In genomic region chr3:81255463-81255862, GRCh38 we compare ENCODE assay signal across 8 cellular contexts.
"Had no signal": no experiment of that assay in that cellular context is flagged by ENCODE, and none has a peak within 500 bp of the region (broad histone marks: within the 10 kb centered on the region; RNA-seq: fewer than 3 reads in every experiment).

No MANE protein-coding gene starts in this region.

- FAIRE-seq: K562 had no signal

- H3K36me3 ChIP-seq: HAP-1 had no signal

- H3K9me3 ChIP-seq: HAP-1 had no signal

- ATAC-seq: GM23338, HCT116, K562 had no signal

- H2AFZ ChIP-seq: GM23338 had no signal

- H3K4me2 ChIP-seq: GM23338 had no signal

- H3K27ac ChIP-seq: HL-60 had no signal

- DNase-seq: H7, IMR-90, KG1 had no signal

- H3K4me3 ChIP-seq: GM23338, HAP-1, K562 had no signal

- H3K4me1 ChIP-seq: HAP-1 had no signal
